2 cellular contexts compared by ENCODE assay signal in the genomic region with DNA sequence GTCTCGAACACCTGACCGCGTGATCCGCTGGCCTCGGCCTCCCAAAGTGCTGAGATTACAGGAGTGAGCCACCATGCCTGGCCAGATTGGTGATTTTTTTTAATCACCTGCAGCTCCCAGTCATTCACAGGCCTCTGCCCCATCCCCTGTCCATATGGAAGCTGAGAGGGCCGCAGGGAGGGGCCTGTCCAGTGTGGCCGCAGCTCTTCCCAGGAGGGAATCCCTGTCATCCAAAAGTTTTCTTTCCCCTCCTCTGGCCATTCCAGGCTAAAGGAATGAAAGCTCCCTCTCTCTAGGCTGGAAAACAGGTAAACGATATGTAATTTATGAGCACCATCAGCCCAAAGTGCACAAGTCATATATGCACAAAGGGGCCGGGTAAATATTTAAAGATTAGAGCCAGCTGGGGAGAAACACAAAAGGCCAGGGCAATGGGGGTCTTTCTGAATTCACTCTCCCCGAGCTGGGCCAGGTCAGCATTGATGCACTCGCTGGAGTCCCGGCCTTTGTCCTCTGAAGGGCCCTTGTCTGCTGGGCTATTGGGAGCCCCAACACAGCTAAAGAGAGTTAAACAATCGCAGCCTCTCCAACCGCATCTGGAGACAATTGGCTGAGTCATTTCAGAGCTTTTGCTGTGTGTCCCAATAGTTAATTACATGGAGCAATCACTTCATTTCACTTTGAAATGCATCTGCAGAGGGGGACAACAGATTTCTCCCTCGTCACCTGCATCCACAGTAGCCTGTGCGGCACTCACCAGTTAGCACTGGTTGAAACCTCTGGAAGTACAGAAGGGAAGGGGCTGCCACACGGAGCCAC.
TF ChIP-seq lines count a peak whose summit lies in the region.

No MANE protein-coding gene starts in this region.

TF ChIP-seq in endothelial cell of umbilical vein, 7 proteins besides CTCF, POLR2A, EP300 and RAD21:
- no peak for TF ChIP-seq EZH2 (IDR thresholded peaks at IDR 0.05; ENCODE audit: borderline replicate concordance, low read depth, low read length, severe bottlenecking)
- TF ChIP-seq, protein P1, sequence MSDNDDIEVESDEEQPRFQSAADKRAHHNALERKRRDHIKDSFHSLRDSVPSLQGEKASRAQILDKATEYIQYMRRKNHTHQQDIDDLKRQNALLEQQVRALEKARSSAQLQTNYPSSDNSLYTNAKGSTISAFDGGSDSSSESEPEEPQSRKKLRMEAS (IDR thresholded peaks at IDR 0.05; ENCODE audit: insufficient read depth, insufficient read length), result no peak
- TF ChIP-seq JUN (IDR thresholded peaks at IDR 0.05; ENCODE audit: borderline replicate concordance, insufficient read depth, insufficient read length, low read depth), result no peak
- no peak for TF ChIP-seq FOS (IDR thresholded peaks at IDR 0.05; ENCODE audit: borderline replicate concordance, insufficient read depth, low read length)
- no peak for TF ChIP-seq GATA2 (IDR thresholded peaks at IDR 0.05; ENCODE audit: insufficient read depth, insufficient read length, low read depth, low read length)
- TF ChIP-seq MYC (IDR thresholded peaks at IDR 0.05; ENCODE audit: low read depth, low read length), result no peak
- TF ChIP-seq POLR2AphosphoS5 (IDR thresholded peaks at IDR 0.05; ENCODE audit: insufficient read depth, low read depth, low read length), result no peak

TF ChIP-seq in SK-N-SH, 30 proteins besides CTCF, POLR2A, EP300 and RAD21:
- TF ChIP-seq NFIC (IDR thresholded peaks at IDR 0.05; ENCODE audit: borderline replicate concordance) (no peak), FOXM1 (IDR thresholded peaks at IDR 0.05; ENCODE audit: low read depth) (no peak), CHD2 (IDR thresholded peaks at IDR 0.05; ENCODE audit: low read length, partially characterized antibody) (no peak), SIN3A (IDR thresholded peaks at IDR 0.05; ENCODE audit: borderline replicate concordance, low read depth, low read length) (no peak), RFX5 (IDR thresholded peaks at IDR 0.05; ENCODE audit: low read length) (no peak)
